ENCODE assay signal across 9 cellular contexts in the genomic region with DNA sequence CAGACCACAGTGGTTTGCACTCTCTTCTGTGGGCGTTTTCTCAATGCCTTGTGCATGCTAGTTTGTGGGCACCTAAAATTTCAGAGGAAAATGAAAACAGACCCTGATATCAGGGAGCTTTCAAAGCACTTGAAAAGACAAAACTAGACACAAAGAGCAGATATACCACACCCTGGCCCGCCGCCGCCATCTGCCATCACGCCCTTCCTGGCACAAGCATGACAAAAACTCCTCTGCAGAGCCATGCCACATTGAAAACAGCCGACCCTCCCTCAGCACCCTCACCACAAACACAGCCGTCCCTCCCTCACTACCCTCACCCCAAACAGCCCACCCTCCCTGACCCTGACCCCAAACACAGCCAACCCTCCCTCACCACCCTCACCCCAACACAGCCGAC.
"Had no signal": no experiment of that assay in that cellular context is flagged by ENCODE, and none has a peak within 500 bp of the region (broad histone marks: within the 10 kb centered on the region; RNA-seq: fewer than 3 reads in every experiment).

No MANE protein-coding gene starts in this region.

- H3K9ac ChIP-seq: GM23248 had no signal

- DNase-seq: GM23248, GOT3, H7, HFFc6 had no signal

- H3K36me3 ChIP-seq: HAP-1 had no signal

- H3K4me3 Mint-ChIP-seq: HFFc6, IgD-negative memory B cell had no signal

- H3K4me1 ChIP-seq: HAP-1 had no signal

- H3K9me3 Mint-ChIP-seq: HFFc6 had no signal

- H3K27ac ChIP-seq: GM23248, HL-60 had no signal

- ATAC-seq: HCT116, HepG2 had no signal

- H3K36me3 Mint-ChIP-seq: IgD-negative memory B cell had no signal

- H3K9me3 ChIP-seq: HAP-1 had no signal

- H3K27ac Mint-ChIP-seq: HFFc6, IgD-negative memory B cell had no signal

- H2AFZ ChIP-seq: GM23248 had no signal

- H3K4me3 ChIP-seq: GM23248, HAP-1 had no signal
